1 cellular context compared by ENCODE assay signal in the genomic region with DNA sequence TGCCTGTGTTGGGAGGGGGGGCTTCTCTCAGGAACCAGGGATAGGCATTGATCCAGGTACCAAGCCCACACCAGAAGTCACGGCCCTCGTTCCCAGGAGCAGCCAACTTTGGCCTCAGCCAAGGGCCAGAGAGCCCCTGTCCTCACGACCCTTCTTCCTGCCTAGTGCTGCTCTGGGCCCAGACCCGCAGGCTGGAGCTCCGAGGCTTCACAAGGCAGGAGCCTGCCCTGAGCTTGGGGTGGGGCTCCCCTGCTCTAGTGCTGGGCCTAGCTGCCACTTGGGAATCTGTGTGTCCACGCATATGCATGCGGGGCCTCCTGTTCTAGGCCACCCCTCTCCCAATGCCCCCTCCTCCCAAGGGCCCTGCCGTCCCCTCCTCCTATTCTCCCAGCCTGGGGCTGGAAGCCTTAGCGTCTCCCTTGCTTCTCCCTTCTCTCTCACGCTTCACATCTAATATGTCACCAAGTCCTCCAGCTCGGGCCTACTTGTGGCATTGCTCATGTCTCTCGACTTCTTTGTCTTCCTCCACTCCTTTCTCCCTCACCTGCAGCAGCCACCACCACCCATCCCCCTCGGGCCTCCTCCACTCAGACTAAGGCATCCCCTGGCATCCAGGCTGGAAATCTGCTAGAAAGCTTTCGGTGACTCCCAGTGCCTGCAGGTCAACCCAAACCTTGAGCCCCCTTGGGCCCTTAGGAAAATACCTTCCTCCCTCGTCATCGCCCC.
TF ChIP-seq lines count a peak whose summit lies in the region.

No MANE protein-coding gene starts in this region.

TF ChIP-seq in H1, 55 proteins besides CTCF, POLR2A, EP300 and RAD21:
- no peak for TF ChIP-seq BACH1 (IDR thresholded peaks at IDR 0.05; ENCODE audit: low read length)
- TF ChIP-seq CREB1 (IDR thresholded peaks at IDR 0.05), result no peak
- TF ChIP-seq, protein P1, sequence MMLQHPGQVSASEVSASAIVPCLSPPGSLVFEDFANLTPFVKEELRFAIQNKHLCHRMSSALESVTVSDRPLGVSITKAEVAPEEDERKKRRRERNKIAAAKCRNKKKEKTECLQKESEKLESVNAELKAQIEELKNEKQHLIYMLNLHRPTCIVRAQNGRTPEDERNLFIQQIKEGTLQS (IDR thresholded peaks at IDR 0.05; ENCODE audit: insufficient read depth, low read depth, low read length), result no peak
- no peak for TF ChIP-seq CBX5 (IDR thresholded peaks at IDR 0.05; ENCODE audit: low read depth, low read length)
- no peak for TF ChIP-seq SUZ12 (IDR thresholded peaks at IDR 0.05; ENCODE audit: low read length)
- no peak for TF ChIP-seq ASH2L (IDR thresholded peaks at IDR 0.05; ENCODE audit: low read length)
- TF ChIP-seq POU5F1 (IDR thresholded peaks at IDR 0.05; ENCODE audit: low read depth, low read length), result no peak
- TF ChIP-seq POLR2AphosphoS5 (IDR thresholded peaks at IDR 0.05; ENCODE audit: low read depth, low read length), result no peak
- no peak for TF ChIP-seq SIX5 (IDR thresholded peaks at IDR 0.05; ENCODE audit: low read depth, low read length)
- no peak for TF ChIP-seq SP1 (IDR thresholded peaks at IDR 0.05; ENCODE audit: low read depth, low read length)
- no peak for TF ChIP-seq SP4 (IDR thresholded peaks at IDR 0.05; ENCODE audit: low read length)
- no peak for TF ChIP-seq KDM5A (IDR thresholded peaks at IDR 0.05; ENCODE audit: low read length)
- no peak for TF ChIP-seq TAF1 (IDR thresholded peaks at IDR 0.05; ENCODE audit: low read depth, low read length)
- TF ChIP-seq, protein P2, sequence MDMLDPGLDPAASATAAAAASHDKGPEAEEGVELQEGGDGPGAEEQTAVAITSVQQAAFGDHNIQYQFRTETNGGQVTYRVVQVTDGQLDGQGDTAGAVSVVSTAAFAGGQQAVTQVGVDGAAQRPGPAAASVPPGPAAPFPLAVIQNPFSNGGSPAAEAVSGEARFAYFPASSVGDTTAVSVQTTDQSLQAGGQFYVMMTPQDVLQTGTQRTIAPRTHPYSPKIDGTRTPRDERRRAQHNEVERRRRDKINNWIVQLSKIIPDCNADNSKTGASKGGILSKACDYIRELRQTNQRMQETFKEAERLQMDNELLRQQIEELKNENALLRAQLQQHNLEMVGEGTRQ (IDR thresholded peaks at IDR 0.05; ENCODE audit: low read length), result no peak
- TF ChIP-seq CBX8 (IDR thresholded peaks at IDR 0.05; ENCODE audit: borderline replicate concordance, low read depth, low read length), result no peak
- TF ChIP-seq, protein P3, sequence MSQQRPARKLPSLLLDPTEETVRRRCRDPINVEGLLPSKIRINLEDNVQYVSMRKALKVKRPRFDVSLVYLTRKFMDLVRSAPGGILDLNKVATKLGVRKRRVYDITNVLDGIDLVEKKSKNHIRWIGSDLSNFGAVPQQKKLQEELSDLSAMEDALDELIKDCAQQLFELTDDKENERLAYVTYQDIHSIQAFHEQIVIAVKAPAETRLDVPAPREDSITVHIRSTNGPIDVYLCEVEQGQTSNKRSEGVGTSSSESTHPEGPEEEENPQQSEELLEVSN (IDR thresholded peaks at IDR 0.05), result no peak
